In the genomic region with DNA sequence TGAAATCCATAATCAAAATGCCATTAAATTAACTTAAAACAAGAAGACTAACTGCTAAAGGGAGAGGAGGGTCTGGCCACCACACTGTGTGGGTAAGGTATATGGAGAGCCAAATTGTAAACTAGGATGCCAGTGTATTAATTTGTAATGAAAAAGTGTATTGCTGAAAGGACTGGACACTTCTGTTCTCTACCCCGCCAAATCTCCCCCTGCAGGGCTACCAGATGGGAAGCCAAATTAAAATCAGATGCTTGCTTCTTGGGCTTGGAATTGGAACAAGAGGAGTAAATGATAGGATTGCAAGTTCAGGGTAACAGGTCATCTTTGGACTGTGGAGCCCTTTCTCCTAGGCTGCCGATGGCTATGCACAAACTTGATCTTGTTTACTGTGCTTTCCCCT, we compare ENCODE assay signal across 26 cellular contexts.
DNase-seq lines count a peak whose midpoint lies in the region; ATAC-seq and TF ChIP-seq lines count a peak whose summit lies in the region.
"Had no signal": no experiment of that assay in that cellular context is flagged by ENCODE, and none has a peak within 500 bp of the region (broad histone marks: within the 10 kb centered on the region; RNA-seq: fewer than 3 reads in every experiment).

No MANE protein-coding gene starts in this region.

- H3K4me1 ChIP-seq in foreskin keratinocyte (no peaks in the 10 kb centered on the region), testis (no peaks in the 10 kb centered on the region), tibial artery (no peaks in the 10 kb centered on the region)
- H3K4me1 ChIP-seq: SJCRH30 had no signal

- DNase-seq in AG20443 (ENCODE audit: low spot score): peak; percentile 25
- peak; percentile 57 for DNase-seq in NCI-H69 (lab: John Stamatoyannopoulos, UW)
- peak; percentile 21 to 64 for DNase-seq in cerebellar nuclear complex (lab: John Stamatoyannopoulos, UW)
- peak; percentile 11 for DNase-seq in iPS-NIHi11 (ENCODE audit: low spot score)
- no peak for DNase-seq in foreskin keratinocyte
- no peak for DNase-seq in testis
- no peak for DNase-seq in tibial artery
- DNase-seq: AML-193; CD4-positive, alpha-beta memory T cell; COR-L47; DMS79; EL; GF-D8; Karpas-422; NCI-H1092 treated with DMSO at 0.1 percent for 48 hours; NCI-H1436; NCI-H187; NCI-H2171 treated with DMSO at 0.1 percent for 48 hours; NCI-H345; NCI-H510A treated with DMSO at 0.1 percent for 48 hours; NCI-H774; PC-3; SJCRH30 had no signal

- H3K36me3 ChIP-seq in testis (ENCODE audit: low read depth, missing control alignments): no peaks in the 10 kb centered on the region
- H3K36me3 ChIP-seq in tibial artery: no peaks in the 10 kb centered on the region
- H3K36me3 ChIP-seq: SJCRH30 had no signal

- no peak for ATAC-seq in HG03196 (IDR thresholded peaks at IDR 0.05; ENCODE audit: unreplicated experiment)
- ATAC-seq in foreskin keratinocyte: no peak
- ATAC-seq: HepG2, PC-3, Right ventricle myocardium inferior had no signal

- intact Hi-C loops in testis (cut with DNase I; ENCODE audit: low total_unique reads) (no loop called here), tibial artery (cut with DNase I; ENCODE audit: low total_unique reads) (no loop called here)

- TF ChIP-seq CTCF in foreskin keratinocyte (conservative IDR thresholded peaks at IDR 0.05) (no peak), testis (IDR thresholded peaks at IDR 0.05) (no peak), tibial artery (IDR thresholded peaks at IDR 0.05) (no peak)

- H3K27me3 ChIP-seq in foreskin keratinocyte (no peaks in the 10 kb centered on the region), testis (no peaks in the 10 kb centered on the region), tibial artery (no peaks in the 10 kb centered on the region)

- no peaks in the 10 kb centered on the region for H3K9me3 ChIP-seq in testis
- no peaks in the 10 kb centered on the region for H3K9me3 ChIP-seq in tibial artery
- H3K9me3 ChIP-seq: SJCRH30 had no signal

- WGBS in testis, 2 donors: 46 to 59% methylated on average over 2 of the region's 2 CpGs

- H3K4me3 ChIP-seq in testis: no peak overlapping the region
- H3K4me3 ChIP-seq in tibial artery: no peak overlapping the region
- H3K4me3 ChIP-seq: SJCRH30 had no signal

- H3K27ac ChIP-seq in foreskin keratinocyte (no peak overlapping the region), testis (no peak overlapping the region), tibial artery (no peak overlapping the region)
- H3K27ac ChIP-seq: SJCRH30 had no signal

- no peak for TF ChIP-seq POLR2A in testis (IDR thresholded peaks at IDR 0.05)

Comparison
In these comparisons a context has a peak if more than half of its experiments do, and no peak if none do; other contexts are left out.
1. DNase-seq: peak in AG20443 (single experiment), NCI-H69 (single experiment), cerebellar nuclear complex (2 of 2) and iPS-NIHi11 (single experiment); none in foreskin keratinocyte (0 of 2), testis (single experiment) and tibial artery (0 of 2).